In the genomic region with DNA sequence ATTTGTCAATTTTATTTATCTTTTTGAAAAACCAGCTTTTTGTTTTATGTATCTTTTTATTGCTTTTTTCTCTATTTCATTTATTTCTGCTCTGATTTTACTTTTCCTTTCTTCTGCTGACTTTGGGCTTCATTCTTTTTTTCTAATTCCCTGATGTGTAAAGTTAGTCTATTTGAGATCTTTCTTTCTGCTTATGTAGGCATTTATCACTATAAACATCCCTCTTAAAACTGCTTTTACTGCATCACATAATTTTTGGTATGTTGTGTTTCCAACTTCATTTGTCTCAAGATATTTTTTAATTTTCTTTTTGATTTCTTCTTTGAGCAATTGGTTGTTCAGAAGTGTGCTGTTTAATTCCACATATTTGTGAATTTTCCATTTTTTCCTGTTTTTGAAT, we compare ENCODE assay signal across 19 cellular contexts.
A peak's percentile ranks its signal among the peaks of the same experiment; 100 is the strongest.
DNase-seq lines count a peak whose midpoint lies in the region; ATAC-seq, FAIRE-seq and TF ChIP-seq lines count a peak whose summit lies in the region.
"Had no signal": no experiment of that assay in that cellular context is flagged by ENCODE, and none has a peak within 500 bp of the region (broad histone marks: within the 10 kb centered on the region; RNA-seq: fewer than 3 reads in every experiment).

No MANE protein-coding gene starts in this region.

- no peaks in the 10 kb centered on the region for H4K20me1 ChIP-seq in MM.1S (ENCODE audit: insufficient read depth, low read length)

- H3K36me3 ChIP-seq in SK-N-MC (ENCODE audit: insufficient read depth, low read length) = no peaks in the 10 kb centered on the region
- H3K36me3 ChIP-seq in MM.1S (replicated peaks; ENCODE audit: insufficient read depth, low read length) = no peaks in the 10 kb centered on the region; the same call in 1 of the 2 replicates
- H3K36me3 ChIP-seq: HAP-1 had no signal

- no peak overlapping the region for H2AFZ ChIP-seq in MM.1S (ENCODE audit: low read length)

- H3K4me3 Mint-ChIP-seq in naive thymus-derived CD8-positive, alpha-beta T cell = no peak overlapping the region
- H3K4me3 Mint-ChIP-seq: CD4-positive, alpha-beta memory T cell; HFFc6 had no signal

- TF ChIP-seq RAD21 in A549 (conservative IDR thresholded peaks at IDR 0.05 in 1 of 2, IDR thresholded peaks at IDR 0.05 in 1 of 2) = no peak

- no peak overlapping the region for H3K27ac Mint-ChIP-seq in naive thymus-derived CD8-positive, alpha-beta T cell
- H3K27ac Mint-ChIP-seq: CD4-positive, alpha-beta memory T cell; HFFc6 had no signal

- H3K4me1 ChIP-seq in A549 (no peaks in the 10 kb centered on the region), MM.1S (ENCODE audit: low read length) (no peaks in the 10 kb centered on the region)
- H3K4me1 ChIP-seq: HAP-1 had no signal

- H3K9me3 ChIP-seq in A549 (no peaks in the 10 kb centered on the region), SK-N-MC (ENCODE audit: low read depth, low read length) (no peaks in the 10 kb centered on the region; the same call in 1 of the 2 replicates), MM.1S (replicated peaks; ENCODE audit: insufficient read depth, low read length) (no peaks in the 10 kb centered on the region)
- H3K9me3 ChIP-seq: HAP-1 had no signal

- no peaks in the 10 kb centered on the region for H3K27me3 ChIP-seq in MM.1S (replicated peaks; ENCODE audit: insufficient read depth, low read length)

- no peaks in the 10 kb centered on the region for H3K4me1 Mint-ChIP-seq in naive thymus-derived CD8-positive, alpha-beta T cell
- H3K4me1 Mint-ChIP-seq: CD4-positive, alpha-beta memory T cell had no signal

- CTCF ChIA-PET in A549 (lab: Yijun Ruan, JAX) = no interaction called here

- H3K4me3 ChIP-seq in A549 (no peak overlapping the region), SK-N-MC (0 out of 2 replicates have a peak overlapping the region, but pooled peaks have one; percentile 8), MM.1S (ENCODE audit: low read length) (no peak overlapping the region)
- H3K4me3 ChIP-seq: HAP-1 had no signal

- no peak for TF ChIP-seq EP300 in A549 (IDR thresholded peaks at IDR 0.05)

- no peak for ATAC-seq in A549
- no peak for ATAC-seq in naive thymus-derived CD8-positive, alpha-beta T cell

- H3K79me2 ChIP-seq in MM.1S (ENCODE audit: low read length) = no peaks in the 10 kb centered on the region

- no peaks in the 10 kb centered on the region for H3F3A ChIP-seq in MM.1S (ENCODE audit: insufficient read depth, low read length)

- no peak for TF ChIP-seq POLR2A in A549 (IDR thresholded peaks at IDR 0.05; ENCODE audit: low read length)

- no peak for DNase-seq in A549 (ENCODE audit: low read depth in 1 of 2, low spot score in 1 of 2)
- no peak for DNase-seq in SK-N-MC (ENCODE audit: low read depth, low spot score)
- no peak for DNase-seq in frontal cortex (ENCODE audit: low spot score in 2 of 2)
- no peak for DNase-seq in naive thymus-derived CD8-positive, alpha-beta T cell
- DNase-seq in MM.1S = no peak
- DNase-seq in HTR-8/SVneo (ENCODE audit: insufficient read length, low spot score) = no peak
- DNase-seq: 8988T; C1 segment of cervical spinal cord; Calu3; CD4-positive, alpha-beta memory T cell; COR-L47; DMS53; DMS79 treated with DMSO at 0.1 percent for 48 hours; GF-D8; GOT3; HFFc6 had no signal

- peaks cover 1 to 20% (median 4%) of the 10 kb centered on the region in 5 donors for H3K27me3 Mint-ChIP-seq in naive thymus-derived CD8-positive, alpha-beta T cell
- H3K27me3 Mint-ChIP-seq: CD4-positive, alpha-beta memory T cell had no signal

- TF ChIP-seq CTCF in A549 (IDR thresholded peaks at IDR 0.05) (no peak), MM.1S (IDR thresholded peaks at IDR 0.05; ENCODE audit: low read length) (no peak)

- POLR2A ChIA-PET in A549 (lab: Yijun Ruan, JAX) = no interaction called here
- POLR2A ChIA-PET in naive thymus-derived CD8-positive, alpha-beta T cell (lab: Charles Lee) = no interaction called here

- H3K27ac ChIP-seq in A549 (no peak overlapping the region), SK-N-MC (0 out of 2 replicates have a peak overlapping the region, but pooled peaks have one; percentile 22), MM.1S (ENCODE audit: low read length) (no peak overlapping the region)

- FAIRE-seq in A549 (lab: Jason Lieb, UNC) (no peak), frontal cortex (lab: Jason Lieb, UNC) (peak; percentile 19), HTR-8/SVneo (lab: Jason Lieb, UNC) (no peak)
- FAIRE-seq: GM12892, H54 had no signal

- H3K9me2 ChIP-seq in MM.1S (replicated peaks; ENCODE audit: insufficient read depth, low read length) = no peaks in the 10 kb centered on the region

- no peak overlapping the region for H3K4me2 ChIP-seq in A549
- no peak overlapping the region for H3K4me2 ChIP-seq in MM.1S (ENCODE audit: low read depth, low read length)

- no peak overlapping the region for H3K9ac ChIP-seq in SK-N-MC (ENCODE audit: insufficient read length)
- H3K9ac ChIP-seq in MM.1S (ENCODE audit: low read length) = no peak overlapping the region

- peaks cover 2 to 16% (median 3%) of the 10 kb centered on the region in 3 donors for H3K36me3 Mint-ChIP-seq in naive thymus-derived CD8-positive, alpha-beta T cell
- H3K36me3 Mint-ChIP-seq: CD4-positive, alpha-beta memory T cell had no signal

- peaks cover 3 to 21% (median 13%) of the 10 kb centered on the region in 9 donors for H3K9me3 Mint-ChIP-seq in naive thymus-derived CD8-positive, alpha-beta T cell

TF ChIP-seq in A549, 52 proteins besides CTCF, POLR2A, EP300 and RAD21:
- TF ChIP-seq MAFK (IDR thresholded peaks at IDR 0.05; ENCODE audit: partially characterized antibody) (peak; percentile 54), HDAC2 (IDR thresholded peaks at IDR 0.05) (no peak)
